ENCODE assay signal across 12 cellular contexts in the genomic region with DNA sequence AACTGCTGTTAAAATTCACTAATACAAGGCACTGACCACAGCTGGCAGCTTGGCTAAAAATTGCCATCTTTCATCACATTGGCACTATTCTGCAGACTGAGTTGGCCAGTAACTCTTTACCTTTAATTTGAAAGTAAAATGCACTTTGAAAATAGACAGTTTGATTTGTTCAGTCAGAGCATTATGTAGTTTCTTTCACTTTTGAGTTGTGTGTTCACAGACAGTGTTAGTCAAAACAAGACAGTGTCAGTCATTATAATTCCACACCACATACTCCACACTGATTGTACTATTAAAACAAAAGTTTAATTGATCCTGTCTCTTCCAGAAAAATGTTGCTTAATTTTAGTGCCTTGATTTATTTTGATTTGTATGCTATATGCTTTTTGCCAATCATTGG.
DNase-seq lines count a peak whose midpoint lies in the region; ATAC-seq and TF ChIP-seq lines count a peak whose summit lies in the region.
"Had no signal": no experiment of that assay in that cellular context is flagged by ENCODE, and none has a peak within 500 bp of the region (broad histone marks: within the 10 kb centered on the region; RNA-seq: fewer than 3 reads in every experiment).

No MANE protein-coding gene starts in this region.

- DNase-seq in GM20000 (ENCODE audit: low spot score) (peak; percentile 34), BE2C (no peak), UCSD-AML1 (lab: John Stamatoyannopoulos, UW; ENCODE audit: unreplicated experiment) (no peak)
- DNase-seq: gastrocnemius medialis, NCI-H187 treated with DMSO at 0.1 percent for 48 hours, sigmoid colon, SK-N-SH had no signal

- H3K36me3 ChIP-seq in endocrine pancreas (ENCODE audit: control insufficient read depth, insufficient read depth, low read length) (no peaks in the 10 kb centered on the region), BE2C (no peaks in the 10 kb centered on the region)

- H3K9ac ChIP-seq in endocrine pancreas (ENCODE audit: control insufficient read depth, insufficient read depth, low read length) = no peak overlapping the region
- H3K9ac ChIP-seq: SK-N-SH had no signal

- no peaks in the 10 kb centered on the region for H3K27me3 ChIP-seq in endocrine pancreas (ENCODE audit: control insufficient read depth, insufficient read depth, low read length)
- H3K27me3 ChIP-seq in BE2C = no peaks in the 10 kb centered on the region
- H3K27me3 ChIP-seq: gastrocnemius medialis, sigmoid colon had no signal

- H3K4me3 ChIP-seq in endocrine pancreas (ENCODE audit: control insufficient read depth, insufficient read depth, low read length) = peak overlapping the region; percentile 54
- H3K4me3 ChIP-seq in BE2C (ENCODE audit: low read depth, low read length) = no peak overlapping the region
- H3K4me3 ChIP-seq: gastrocnemius medialis, K562, sigmoid colon had no signal

- TF ChIP-seq CTCF in GM20000 (IDR thresholded peaks at IDR 0.05; ENCODE audit: extremely low read depth, missing control alignments) (no peak), BE2C (IDR thresholded peaks at IDR 0.05; ENCODE audit: low read depth, low read length) (no peak)

- peaks cover 26% of the 10 kb centered on the region for H3K4me1 ChIP-seq in endocrine pancreas (ENCODE audit: control insufficient read depth, insufficient read depth, low read length)
- no peaks in the 10 kb centered on the region for H3K4me1 ChIP-seq in BE2C

- no peaks in the 10 kb centered on the region for H3K9me3 ChIP-seq in endocrine pancreas (ENCODE audit: control insufficient read depth, low read length)
- no peaks in the 10 kb centered on the region for H3K9me3 ChIP-seq in BE2C
- H3K9me3 ChIP-seq: gastrocnemius medialis, sigmoid colon, SK-N-SH had no signal

- ATAC-seq in GM18502 (IDR thresholded peaks at IDR 0.05; ENCODE audit: poor library complexity, unreplicated experiment) (peak; percentile 59), HG03565 (IDR thresholded peaks at IDR 0.05; ENCODE audit: unreplicated experiment) (peak; percentile 82), esophagus mucosa (no peak)
- ATAC-seq: gastrocnemius medialis, K562 had no signal
